ENCODE assay signal across 19 cellular contexts in the genomic region with DNA sequence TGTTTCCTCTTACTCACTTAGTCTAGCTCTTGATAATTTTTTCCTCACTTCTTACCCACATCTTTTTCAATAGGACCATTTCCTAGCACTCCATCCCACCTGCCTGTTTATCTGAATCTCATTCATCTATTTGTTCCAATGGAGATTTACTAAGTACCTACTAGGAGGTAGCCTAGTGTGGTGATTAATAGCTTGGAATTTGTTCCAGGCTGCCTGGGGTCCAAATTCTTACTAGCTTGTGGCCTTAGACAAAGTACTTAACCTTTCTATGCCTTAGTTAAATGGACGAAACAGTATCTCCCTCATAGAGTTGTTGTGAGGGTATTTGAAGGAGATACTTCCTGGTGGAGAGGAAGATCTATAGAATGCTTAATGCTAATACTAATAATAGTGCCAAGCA. TPM values are rescaled to one million over a fixed set of nuclear protein-coding genes. Genes with fewer than 3 reads are reported as not detected.
DNase-seq lines count a peak whose midpoint lies in the region; ATAC-seq, FAIRE-seq and TF ChIP-seq lines count a peak whose summit lies in the region.
"Had no signal": no experiment of that assay in that cellular context is flagged by ENCODE, and none has a peak within 500 bp of the region (broad histone marks: within the 10 kb centered on the region; RNA-seq: fewer than 3 reads in every experiment).

No MANE protein-coding gene starts in this region.

- no TSS peak for BruUV-seq in GM12878 (replicated peaks; lab: Mats Ljungman, UMichigan)

- H2AFZ ChIP-seq in GM12878 (ENCODE audit: control insufficient read depth, low read depth, low read length) (no peak overlapping the region), neural progenitor cell (replicated peaks) (no peak overlapping the region)

- peaks cover 0 to 5% of the 10 kb centered on the region in 2 experiments; a peak in 2 of 4 replicates for H3K36me3 ChIP-seq in GM12878 (ENCODE audit: control insufficient read depth in 2 of 2, insufficient read depth in 2 of 2, low read length in 1 of 2)
- H3K36me3 ChIP-seq in neural progenitor cell: no peaks in the 10 kb centered on the region
- H3K36me3 ChIP-seq in testis (ENCODE audit: low read depth, missing control alignments): no peaks in the 10 kb centered on the region
- H3K36me3 ChIP-seq in pancreas: no peaks in the 10 kb centered on the region

- intact Hi-C loops in GM12878 (cut with micrococcal nuclease; ENCODE audit: unreplicated experiment) (no loop called here), testis (cut with DNase I; ENCODE audit: low total_unique reads) (no loop called here), pancreas (cut with DNase I) (no loop called here)

- in situ Hi-C loops in G401 (cut with HindIII; ENCODE audit: low sequenced_read_pairs) (no loop called here), GM12878 (cut with MboI) (no loop called here), GM13977 (cut with MboI; ENCODE audit: low pct_unique_long_range_greater_than_20kb, low sequenced_read_pairs, unreplicated experiment) (no loop called here)

- peaks cover 8% of the 10 kb centered on the region for H3F3A ChIP-seq in neural progenitor cell (ENCODE audit: low read depth)

- RAD21 ChIA-PET in GM12878 (lab: Charles Lee; ENCODE audit: unreplicated experiment): interaction anchor here (0.8 to 3.6 kb wide), 22 partner anchors 9 to 137 kb away, joined by 3 to 34 read pairs (median 4); a partner anchor contains a TSS

- TF ChIP-seq EP300 in GM12878 (IDR thresholded peaks at IDR 0.05; ENCODE audit: borderline replicate concordance in 1 of 2, control insufficient read depth in 1 of 2, low read depth in 2 of 2, low read length in 2 of 2): no peak

- no peak overlapping the region for H3K9ac ChIP-seq in GM12878 (ENCODE audit: control insufficient read depth, insufficient read depth, low read length)
- no peak overlapping the region for H3K9ac ChIP-seq in neural progenitor cell

- POLR2A ChIA-PET in GM12878 (lab: Charles Lee): interaction anchor here (0.5 to 4.8 kb wide), 20 partner anchors 9 to 167 kb away, joined by 3 to 81 read pairs (median 5); a partner anchor contains a TSS

- 89% methylated on average over 1 of the region's 1 CpG for WGBS in GM12878 (ENCODE audit: insufficient coverage, insufficient replicate concordance, low lambda C conversion rate, missing lambda C conversion rate)
- 90 to 91% methylated on average over 1 of the region's 1 CpG for WGBS in testis, 2 donors
- WGBS in pancreas, 2 donors: 92 to 95% methylated on average over 1 of the region's 1 CpG

- H3K4me2 ChIP-seq in GM12878 (ENCODE audit: control insufficient read depth, insufficient read depth) (no peak overlapping the region), neural progenitor cell (peak overlapping the region; percentile 16)

- TF ChIP-seq CTCF in GM12878 (IDR thresholded peaks at IDR 0.05 in 2 of 3, conservative IDR thresholded peaks at IDR 0.05 in 1 of 3; ENCODE audit: control insufficient read depth in 2 of 3, extremely low read depth in 1 of 3, insufficient read depth in 1 of 3, low read depth in 3 of 3, low read length in 3 of 3) (no peak), neural progenitor cell (IDR thresholded peaks at IDR 0.05) (no peak), GM13977 (IDR thresholded peaks at IDR 0.05; ENCODE audit: extremely low read depth, insufficient read depth, missing control alignments) (no peak), testis (IDR thresholded peaks at IDR 0.05) (no peak), pancreas (IDR thresholded peaks at IDR 0.05) (no peak)

- CTCF ChIA-PET in GM12878 (lab: Yijun Ruan, JAX): interaction anchor here (0.8 to 4.2 kb wide), 25 partner anchors 8 to 174 kb away, joined by 3 to 25 read pairs (median 5); a partner anchor contains a TSS

- H3K4me1 Mint-ChIP-seq in neural progenitor cell: peaks cover 19% of the 10 kb centered on the region

- TF ChIP-seq RAD21 in GM12878 (IDR thresholded peaks at IDR 0.05; ENCODE audit: insufficient read depth, low read depth, low read length): no peak

- TF ChIP-seq POLR2A in H54 (IDR thresholded peaks at IDR 0.05; ENCODE audit: low read depth, low read length) (no peak), GM12878 (IDR thresholded peaks at IDR 0.05; ENCODE audit: low read depth, low read length) (no peak), testis (IDR thresholded peaks at IDR 0.05) (no peak)

- H3K9me3 Mint-ChIP-seq in neural progenitor cell: peaks cover 8% of the 10 kb centered on the region

- H3K27me3 ChIP-seq in GM12878 (replicated peaks in 1 of 2; ENCODE audit: control insufficient read depth in 2 of 2, insufficient read depth in 2 of 2, low read length in 1 of 2): no peaks in the 10 kb centered on the region
- H3K27me3 ChIP-seq in neural progenitor cell: no peaks in the 10 kb centered on the region
- H3K27me3 ChIP-seq in testis: no peaks in the 10 kb centered on the region
- no peaks in the 10 kb centered on the region for H3K27me3 ChIP-seq in pancreas

- H3K36me3 Mint-ChIP-seq in neural progenitor cell: no peaks in the 10 kb centered on the region

- peak overlapping the region; percentile 98; the same call in 1 of the 2 replicates for H3K27ac ChIP-seq in GM12878 (ENCODE audit: control insufficient read depth, insufficient read depth)
- H3K27ac ChIP-seq in neural progenitor cell: no peak overlapping the region
- no peak overlapping the region for H3K27ac ChIP-seq in testis
- no peak overlapping the region for H3K27ac ChIP-seq in pancreas
- H3K27ac ChIP-seq: C4-2B had no signal

- peaks cover 47% of the 10 kb centered on the region for H3K4me1 ChIP-seq in GM12878 (ENCODE audit: control insufficient read depth, insufficient read depth, low read length)
- H3K4me1 ChIP-seq in neural progenitor cell: peaks cover 19% of the 10 kb centered on the region
- H3K4me1 ChIP-seq in testis: peaks cover 7% of the 10 kb centered on the region
- no peaks in the 10 kb centered on the region for H3K4me1 ChIP-seq in pancreas

- FAIRE-seq in H54 (lab: Jason Lieb, UNC) (peak; percentile 80), GM12878 (lab: Jason Lieb, UNC) (no peak), pancreas (lab: Jason Lieb, UNC) (no peak)
- FAIRE-seq: A204.1, K562 had no signal

- H3K27ac Mint-ChIP-seq in neural progenitor cell: no peak overlapping the region

- H3K4me3 ChIP-seq in GM12878 (no peak overlapping the region), neural progenitor cell (no peak overlapping the region), testis (no peak overlapping the region), pancreas (no peak overlapping the region)
- H3K4me3 ChIP-seq: K562 had no signal

- DNase-seq in G401 (ENCODE audit: low spot score): peak; percentile 16
- no peak for DNase-seq in H54 (ENCODE audit: insufficient read length, low spot score)
- no peak for DNase-seq in GM12878 (ENCODE audit: low read depth, low spot score)
- no peak for DNase-seq in neural progenitor cell (ENCODE audit: low spot score)
- no peak for DNase-seq in GM13977 (ENCODE audit: low spot score)
- no peak for DNase-seq in testis
- no peak for DNase-seq in foreskin melanocyte
- no peak for DNase-seq in pancreas
- DNase-seq: GOT3; NCI-H1436; NCI-H2029; NCI-H2171; NCI-H446 treated with DMSO at 0.1 percent for 48 hours; NK-92 treated with Interleukin-12 subunit alpha and Interleukin-12 subunit beta, amount 100 ng/mL, for 24 hours; OCI-M1; SHP77 treated with DMSO at 0.1 percent for 48 hours had no signal

- H3K27me3 Mint-ChIP-seq in neural progenitor cell (ENCODE audit: insufficient read depth, low read depth): peaks cover 2% of the 10 kb centered on the region

- H4K20me1 ChIP-seq in GM12878 (ENCODE audit: control insufficient read depth, insufficient read depth): no peaks in the 10 kb centered on the region
- no peaks in the 10 kb centered on the region for H4K20me1 ChIP-seq in neural progenitor cell (ENCODE audit: low read depth)

- SMC1A ChIA-PET in GM12878 (lab: Charles Lee; ENCODE audit: uncharacterized antibody, unreplicated experiment): interaction anchor here (0.7 to 6.4 kb wide), 18 partner anchors 8 to 134 kb away, joined by 3 to 262 read pairs (median 6); a partner anchor contains a TSS

- H3K9me3 ChIP-seq in GM12878 (replicated peaks; ENCODE audit: control insufficient read depth, insufficient read depth, low read length): peaks cover 3% of the 10 kb centered on the region; the same call in 2 of the 3 replicates
- no peaks in the 10 kb centered on the region for H3K9me3 ChIP-seq in neural progenitor cell (ENCODE audit: low read depth)
- no peaks in the 10 kb centered on the region for H3K9me3 ChIP-seq in testis
- H3K9me3 ChIP-seq in pancreas: no peaks in the 10 kb centered on the region

- no peak overlapping the region for H3K4me3 Mint-ChIP-seq in neural progenitor cell

- ATAC-seq in GM12878 (no peak), pancreas (no peak)
- ATAC-seq: K562 had no signal

- H3K79me2 ChIP-seq in GM12878 (ENCODE audit: control insufficient read depth, insufficient read depth, low read length) (peaks cover 42% of the 10 kb centered on the region), neural progenitor cell (ENCODE audit: low read depth) (no peaks in the 10 kb centered on the region)

TF ChIP-seq in GM12878, 131 proteins besides CTCF, POLR2A, EP300 and RAD21 (continues in another document):
- no peak for TF ChIP-seq POLR2AphosphoS2 (IDR thresholded peaks at IDR 0.05; ENCODE audit: low read depth, low read length)
- no peak for TF ChIP-seq BRCA1 (IDR thresholded peaks at IDR 0.05; ENCODE audit: low read depth, low read length)
- TF ChIP-seq SMAD5 (IDR thresholded peaks at IDR 0.05; ENCODE audit: low read depth): no peak
- no peak for TF ChIP-seq SREBF2 (IDR thresholded peaks at IDR 0.05; ENCODE audit: low read length)

RNA-seq across cellular contexts. Expression of a gene that starts 42.9 kb away (rescaled TPM):
- total RNA-seq in G401 (2014; rRNA removed; shearing (Covaris generic)): 19.3 and 28.9 TPM in 2 replicates
- 31.9 and 37.0 TPM in 2 replicates for total RNA-seq in GM12878 (2013; cell fraction: nucleolus; rRNA removed)
- total RNA-seq in GM12878 (2014; rRNA removed): 11.5 and 14.4 TPM in 2 replicates
- 12.0 and 12.5 TPM in 2 replicates for total RNA-seq in GM12878 (2014; rRNA removed; fragmentation: Illumina TruSeq; extraction: Trizol)
- total RNA-seq in GM12878 (2021): 27.8 and 28.5 TPM in 2 replicates
- polyA plus RNA-seq in GM12878 (2011; ENCODE audit: low read depth): 27.5 TPM
- polyA plus RNA-seq in GM12878 (2011; rRNA removed): 22.5 and 23.5 TPM in 2 replicates
- 27.5 and 27.6 TPM in 2 replicates for polyA plus RNA-seq in GM12878 (2011; cell fraction: cytosol; rRNA removed)
- 30.6 and 44.1 TPM in 2 replicates for polyA plus RNA-seq in GM12878 (2011; cell fraction: nucleus; rRNA removed)
- 19.6 and 29.4 TPM in 2 replicates for polyA plus RNA-seq in GM12878 (2012)
- polyA plus RNA-seq in GM12878 (2014; fragmentation: Illumina TruSeq; extraction: Trizol): 24.8 and 25.0 TPM in 2 replicates
- polyA plus RNA-seq in GM12878 (2014; fragmentation: Nextera tagmentation; extraction: Ambion mirVana): 1 to 10 TPM; 7.9 TPM
- polyA plus RNA-seq in GM12878 (2014; rRNA removed): 28.6 and 28.7 TPM in 2 replicates
- 10 to 100 TPM; 19.4 to 20.8 TPM for polyA plus RNA-seq in GM12878 (2016; fragmentation: Nextera tagmentation; extraction: Ambion mirVana)
- 30.0 and 30.9 TPM in 2 replicates for polyA minus RNA-seq in GM12878 (2011; rRNA and poly(A)+ RNA removed)
- 20.3 and 32.3 TPM in 2 replicates for polyA minus RNA-seq in GM12878 (2011; cell fraction: cytosol; rRNA and poly(A)+ RNA removed)
- polyA minus RNA-seq in GM12878 (2011; cell fraction: nucleus; rRNA and poly(A)+ RNA removed): 59.5 and 130 TPM in 2 replicates
- total RNA-seq in neural progenitor cell (ENCODE audit: low replicate concordance): 12.2 and 19.1 TPM in 2 replicates
- total RNA-seq in testis: 10 to 100 TPM; 41.4 to 41.7 TPM
- 24.8 TPM for polyA plus RNA-seq in testis (ENCODE audit: insufficient read depth, low read depth, low replicate concordance)
- total RNA-seq in pancreas: 1 to 10 TPM; 3.1 to 9.4 (median 4.7) TPM
- 1 to 10 TPM; 2.2 to 3.2 TPM for polyA plus RNA-seq in pancreas
